ENCODE assay signal across 8 cellular contexts in genomic region chr5:72320022-72320898, GRCh38. TPM values are rescaled to one million over a fixed set of nuclear protein-coding genes. Genes with fewer than 3 reads are reported as not detected.
DNase-seq lines count a peak whose midpoint lies in the region; ATAC-seq and TF ChIP-seq lines count a peak whose summit lies in the region.

Gene MRPS27, minus strand, starts transcription at chr5:72320240. Its CDS starts 19 bp downstream, at chr5:72320221.
Gene PTCD2, plus strand, starts transcription at chr5:72320373. Its CDS starts 10 bp downstream, at chr5:72320383.

- H3K9me3 ChIP-seq in ascending aorta: no peaks in the 10 kb centered on the region
- no peaks in the 10 kb centered on the region for H3K9me3 ChIP-seq in right cardiac atrium (ENCODE audit: control insufficient read depth, low read length)
- no peaks in the 10 kb centered on the region for H3K9me3 ChIP-seq in uterus

- H3K4me3 ChIP-seq in ascending aorta: peak within 1 kb of the TSS; percentile 84 to 86
- peak within 1 kb of the TSS; percentile 82 for H3K4me3 ChIP-seq in right cardiac atrium (ENCODE audit: low read length)
- peak within 1 kb of the TSS; percentile 76 to 93 for H3K4me3 ChIP-seq in uterus

- peaks cover 0 to 15% of the 10 kb centered on the region in 2 donors for H3K4me1 ChIP-seq in ascending aorta
- no peaks in the 10 kb centered on the region for H3K4me1 ChIP-seq in right cardiac atrium (ENCODE audit: control insufficient read depth, insufficient read depth, low read length)
- H3K4me1 ChIP-seq in uterus: no peaks in the 10 kb centered on the region

- TF ChIP-seq POLR2A in uterus (IDR thresholded peaks at IDR 0.05): peak; percentile 42 to 47

- ATAC-seq in GM18499 (IDR thresholded peaks at IDR 0.05; ENCODE audit: insufficient read depth, unreplicated experiment): peak; percentile 92
- ATAC-seq in HG02943 (IDR thresholded peaks at IDR 0.05; ENCODE audit: low read depth, unreplicated experiment): peak; percentile 99
- ATAC-seq in right cardiac atrium: peak; percentile 100

- H3K36me3 ChIP-seq in ascending aorta: peaks cover 13 to 21% of the 10 kb centered on the region in 2 donors
- H3K36me3 ChIP-seq in uterus: no peaks in the 10 kb centered on the region

- intact Hi-C loops in ascending aorta (cut with DNase I): no loop called here
- intact Hi-C loops in right cardiac atrium (cut with DNase I): no loop called here
- intact Hi-C loops in uterus (cut with DNase I; ENCODE audit: low total_unique reads): no loop called here

- H3K27ac ChIP-seq in ascending aorta: peak within 1 kb of the TSS; percentile 72 to 76
- H3K27ac ChIP-seq in right cardiac atrium (ENCODE audit: low read length): peak within 1 kb of the TSS; percentile 94
- H3K27ac ChIP-seq in uterus: peak within 1 kb of the TSS; percentile 73 to 83

- peak in 2 of 3 experiments; percentile 11 to 19 for TF ChIP-seq CTCF in ascending aorta (IDR thresholded peaks at IDR 0.05)
- peak; percentile 8 to 24 (median 14) for TF ChIP-seq CTCF in uterus (IDR thresholded peaks at IDR 0.05)

- 1% methylated on average over 51 of the region's 51 CpGs for WGBS in right cardiac atrium

- H3K27me3 ChIP-seq in ascending aorta (no peaks in the 10 kb centered on the region), right cardiac atrium (ENCODE audit: control insufficient read depth, insufficient read depth) (no peaks in the 10 kb centered on the region), uterus (no peaks in the 10 kb centered on the region)

- DNase-seq in NCI-H187 (lab: John Stamatoyannopoulos, UW) (peak; percentile 88 to 95), T-helper 2 cell (peak; percentile 79 to 99 (median 92)), ascending aorta (ENCODE audit: low spot score in 2 of 2) (peak; percentile 87 to 97), right cardiac atrium (peak; percentile 97 to 98 (median 97)), pulmonary artery endothelial cell (ENCODE audit: low read depth, low spot score) (peak; percentile 96), uterus (peak; percentile 94 to 97)

RNA-seq across cellular contexts. Expression of gene MRPS27, which starts in this region (rescaled TPM):
- total RNA-seq in ascending aorta: 28.2 TPM
- 10 to 100 TPM; 45.1 to 71.7 (median 61.2) TPM for total RNA-seq in right cardiac atrium
- polyA plus RNA-seq in right cardiac atrium: 40.5 TPM
- 96.2 and 108 TPM in 2 replicates for total RNA-seq in pulmonary artery endothelial cell
- 100 to 1,000 TPM in 1 of 4 donors, 10 to 100 TPM in 3; 45.9 to 214 (median 68.6) TPM for total RNA-seq in uterus

RNA-seq across cellular contexts. Expression of gene PTCD2, which starts in this region (rescaled TPM):
- total RNA-seq in ascending aorta (0.85 TPM), right cardiac atrium (10 to 100 TPM; 10.1 to 14.0 (median 12.7) TPM), pulmonary artery endothelial cell (5.9 and 7.3 TPM in 2 replicates), uterus (10 to 100 TPM in 1 of 4 donors, 1 to 10 TPM in 2, under 1 TPM in 1; 0.59 to 14.0 (median 5.5) TPM)
- 6.9 TPM for polyA plus RNA-seq in right cardiac atrium

Comparison
In these comparisons a context has a peak if more than half of its experiments do, and no peak if none do; other contexts are left out.
1. Peak in every context shown above with its lines: DNase-seq, ATAC-seq, H3K4me3 ChIP-seq and H3K27ac ChIP-seq.